33 cellular contexts compared by ENCODE assay signal in genomic region chr6:126546771-126547170, GRCh38.
DNase-seq lines count a peak whose midpoint lies in the region; ATAC-seq and TF ChIP-seq lines count a peak whose summit lies in the region.
"Had no signal": no experiment of that assay in that cellular context is flagged by ENCODE, and none has a peak within 500 bp of the region (broad histone marks: within the 10 kb centered on the region; RNA-seq: fewer than 3 reads in every experiment).

No MANE protein-coding gene starts in this region.

- no peaks in the 10 kb centered on the region for H3K36me3 Mint-ChIP-seq in nephron (ENCODE audit: low read depth)
- H3K36me3 Mint-ChIP-seq: brain had no signal

- H3K36me3 ChIP-seq in MG63, result no peaks in the 10 kb centered on the region
- H3K36me3 ChIP-seq: BLaER1, left lung, right lobe of liver, stomach, thyroid gland, vagina had no signal

- H3K4me3 Mint-ChIP-seq in nephron, result no peak overlapping the region
- H3K4me3 Mint-ChIP-seq: activated CD8-positive, alpha-beta T cell treated with anti-CD3 and anti-CD28 coated beads for 36 hours; activated naive CD4-positive, alpha-beta T cell treated with anti-CD3 and anti-CD28 coated beads for 36 hours; activated T-helper 1 cell treated with anti-CD3 and anti-CD28 coated beads, Interleukin-12 subunit alpha, Interleukin-12 subunit beta, Interleukin-2, Interleukin-4 antibody, amounts not matched to agents 30 ng/mL and 10 ng/mL and 1 ng/mL, durations not matched to agents 14 hours and 24 hours and 36 hours; brain; T-helper 17 cell had no signal

- H3K4me3 ChIP-seq in MG63, result no peak overlapping the region
- H3K4me3 ChIP-seq: A549, BLaER1, dorsolateral prefrontal cortex, left lung, PC-9, right lobe of liver, stomach, thyroid gland, vagina had no signal

- no peaks in the 10 kb centered on the region for H3K9me3 ChIP-seq in MG63
- H3K9me3 ChIP-seq: A549, BLaER1, left lung, right lobe of liver, stomach, thyroid gland, vagina had no signal

- H3K9me3 Mint-ChIP-seq in nephron, result peaks cover 12% of the 10 kb centered on the region
- H3K9me3 Mint-ChIP-seq: activated naive CD4-positive, alpha-beta T cell treated with anti-CD3 and anti-CD28 coated beads for 36 hours; activated T-helper 1 cell treated with anti-CD3 and anti-CD28 coated beads, Interleukin-12 subunit alpha, Interleukin-12 subunit beta, Interleukin-2, Interleukin-4 antibody, amounts not matched to agents 30 ng/mL and 10 ng/mL and 1 ng/mL, durations not matched to agents 14 hours and 24 hours and 36 hours had no signal

- DNase-seq in GM03348 (ENCODE audit: low spot score), result peak; percentile 13
- DNase-seq in MG63, result peak; percentile 20
- DNase-seq in fibroblast of gingiva (ENCODE audit: low read depth), result peak; percentile 2
- no peak for DNase-seq in DMS53 (lab: John Stamatoyannopoulos, UW)
- no peak for DNase-seq in NOMO-1 (lab: John Stamatoyannopoulos, UW; ENCODE audit: unreplicated experiment in 2 of 2)
- DNase-seq: activated CD8-positive, alpha-beta memory T cell treated with anti-CD3 and anti-CD28 coated beads, Interleukin-2, amount 50 U/mL, for 48 hours; activated CD8-positive, alpha-beta T cell treated with anti-CD3 and anti-CD28 coated beads for 36 hours; activated naive CD4-positive, alpha-beta T cell treated with anti-CD3 and anti-CD28 coated beads for 36 hours; cerebellar nuclear complex; DMS 273 treated with DMSO at 0.1 percent for 48 hours; dorsolateral prefrontal cortex; left lung; mesendoderm; NCI-H1417; NCI-H2029 treated with DMSO at 0.1 percent for 48 hours; NCI-H526; NK-92 treated with Interleukin-12 subunit alpha and Interleukin-12 subunit beta, amount 100 ng/mL, for 24 hours; posterior cingulate gyrus; right lobe of liver; Right ventricle myocardium superior; stimulated activated CD4-positive, alpha-beta T cell treated with anti-CD3 and anti-CD28 coated beads, Interleukin-4, amount 100 ng/mL, for 1 hour; stomach; T-helper 17 cell; thyroid gland had no signal

- peak overlapping the region in 2 of 3 experiments; percentile 39 to 86 for H3K27ac Mint-ChIP-seq in nephron
- H3K27ac Mint-ChIP-seq: activated CD8-positive, alpha-beta T cell treated with anti-CD3 and anti-CD28 coated beads for 36 hours; activated naive CD4-positive, alpha-beta T cell treated with anti-CD3 and anti-CD28 coated beads for 36 hours; activated T-helper 1 cell treated with anti-CD3 and anti-CD28 coated beads, Interleukin-12 subunit alpha, Interleukin-12 subunit beta, Interleukin-2, Interleukin-4 antibody, amounts not matched to agents 30 ng/mL and 10 ng/mL and 1 ng/mL, durations not matched to agents 14 hours and 24 hours and 36 hours; T-helper 17 cell had no signal

- no peak for TF ChIP-seq CTCF in nephron (IDR thresholded peaks at IDR 0.05; ENCODE audit: unreplicated experiment in 3 of 3)

- H3K27me3 ChIP-seq in MG63, result no peaks in the 10 kb centered on the region
- H3K27me3 ChIP-seq: BLaER1, dorsolateral prefrontal cortex, left lung, right lobe of liver, stomach, thyroid gland, vagina had no signal

- H3K27me3 Mint-ChIP-seq in nephron (ENCODE audit: low read depth), result no peaks in the 10 kb centered on the region
- H3K27me3 Mint-ChIP-seq: activated CD8-positive, alpha-beta T cell treated with anti-CD3 and anti-CD28 coated beads for 36 hours; T-helper 17 cell had no signal

- peaks cover 10% of the 10 kb centered on the region for H3K4me1 Mint-ChIP-seq in nephron
- H3K4me1 Mint-ChIP-seq: brain, T-helper 17 cell had no signal

- no peak for ATAC-seq in GM21526 (IDR thresholded peaks at IDR 0.05; ENCODE audit: low FRiP score, unreplicated experiment)
- no peak for ATAC-seq in activated CD4-positive, CD25-positive, alpha-beta regulatory T cell treated with anti-CD3 and anti-CD28 coated beads, Interleukin-2, amount 50 U/mL, for 24 hours
- ATAC-seq: A549; activated CD8-positive, alpha-beta T cell treated with anti-CD3 and anti-CD28 coated beads for 36 hours; left lung; right lobe of liver; T-helper 17 cell had no signal

Comparison
In these comparisons a context has a peak if more than half of its experiments do, and no peak if none do; other contexts are left out.
1. DNase-seq: peak in GM03348 (single experiment), MG63 (single experiment) and fibroblast of gingiva (single experiment); none in DMS53 (single experiment) and NOMO-1 (0 of 2).